In genomic region chr12:114673169-114673833, GRCh38 we compare ENCODE assay signal across 12 cellular contexts. TPM values are rescaled to one million over a fixed set of nuclear protein-coding genes. Genes with fewer than 3 reads are reported as not detected.
DNase-seq lines count a peak whose midpoint lies in the region; ATAC-seq and TF ChIP-seq lines count a peak whose summit lies in the region.
"Had no signal": no experiment of that assay in that cellular context is flagged by ENCODE, and none has a peak within 500 bp of the region (broad histone marks: within the 10 kb centered on the region; RNA-seq: fewer than 3 reads in every experiment).

No MANE protein-coding gene starts in this region.

- peak overlapping the region; percentile 85 to 97 for H3K27ac ChIP-seq in breast epithelium
- peak overlapping the region; percentile 12 for H3K27ac ChIP-seq in subcutaneous abdominal adipose tissue (ENCODE audit: low read depth, low read length)

- DNase-seq in H7 (peak; percentile 82), breast epithelium (ENCODE audit: low spot score in 2 of 2) (peak in 1 of 2 donors; percentile 67), iPS-NIHi7 (ENCODE audit: extremely low spot score) (peak; percentile 33), posterior cingulate gyrus (no peak), COR-L47 (lab: John Stamatoyannopoulos, UW) (no peak), RPMI8226 (no peak)
- DNase-seq: caudate nucleus, GF-D8, NCI-H345, nucleus accumbens had no signal

- TF ChIP-seq POLR2A in breast epithelium (IDR thresholded peaks at IDR 0.05) = no peak

- H3K36me3 ChIP-seq in H7 (replicated peaks; ENCODE audit: control insufficient read depth, insufficient read depth, low read length) (no peaks in the 10 kb centered on the region), breast epithelium (no peaks in the 10 kb centered on the region), subcutaneous abdominal adipose tissue (ENCODE audit: control insufficient read depth in 5 of 5, insufficient read depth in 5 of 5, low read length in 5 of 5) (peaks cover 6 to 62% (median 51%) of the 10 kb centered on the region in 5 donors)

- peak overlapping the region in 1 of 5 donors; percentile 17 for H3K9ac ChIP-seq in subcutaneous abdominal adipose tissue (ENCODE audit: low read length in 5 of 5)

- intact Hi-C loops in breast epithelium (cut with DNase I; ENCODE audit: low total_unique reads) = no loop called here
- intact Hi-C loops in posterior cingulate gyrus (cut with DNase I) = no loop called here

- H3K27me3 ChIP-seq in H7 (ENCODE audit: control insufficient read depth, insufficient read depth, low read length) (peaks cover 97% of the 10 kb centered on the region), breast epithelium (no peaks in the 10 kb centered on the region), subcutaneous abdominal adipose tissue (ENCODE audit: control insufficient read depth in 5 of 5, insufficient read depth in 4 of 5, low read length in 5 of 5) (no peaks in the 10 kb centered on the region)

- no peak for TF ChIP-seq CTCF in breast epithelium (IDR thresholded peaks at IDR 0.05)

- H3K4me3 ChIP-seq in H7 (ENCODE audit: insufficient read depth, low read depth, low read length) (no peak overlapping the region), breast epithelium (peak overlapping the region in 2 of 3 donors; percentile 36 to 84), subcutaneous abdominal adipose tissue (ENCODE audit: low read depth in 1 of 5, low read length in 5 of 5) (no peak overlapping the region)

- H3K9me3 ChIP-seq in breast epithelium (no peaks in the 10 kb centered on the region), subcutaneous abdominal adipose tissue (ENCODE audit: control insufficient read depth in 5 of 5, low read length in 5 of 5) (no peaks in the 10 kb centered on the region)

- no peak for ATAC-seq in GM19035 (IDR thresholded peaks at IDR 0.05; ENCODE audit: unreplicated experiment)

- H3K4me1 ChIP-seq in breast epithelium = peaks cover 0 to 13% of the 10 kb centered on the region in 2 donors
- peaks cover 0 to 69% (median 51%) of the 10 kb centered on the region in 5 donors for H3K4me1 ChIP-seq in subcutaneous abdominal adipose tissue (ENCODE audit: control insufficient read depth in 5 of 5, insufficient read depth in 5 of 5, low read length in 5 of 5)

RNA-seq across cellular contexts. Expression of gene TBX3, which starts 10.7 kb away (rescaled TPM):
- total RNA-seq in H7 (2014; rRNA removed; shearing (Covaris generic)) = 0.30 and 0.94 TPM in 2 replicates
- total RNA-seq in breast epithelium = 100 to 1,000 TPM in 1 of 3 donors, 10 to 100 TPM in 2; 21.3 to 115 (median 78.3) TPM

Comparison
In these comparisons a context has a peak if more than half of its experiments do, and no peak if none do; other contexts are left out.
1. DNase-seq: peak in H7 (single experiment) and iPS-NIHi7 (single experiment); none in posterior cingulate gyrus (0 of 10), COR-L47 (single experiment) and RPMI8226 (single experiment).
2. H3K4me3 ChIP-seq: peak in breast epithelium (2 of 3); none in H7 (single experiment) and subcutaneous abdominal adipose tissue (0 of 5).
3. RNA of gene TBX3, which starts 10.7 kb away (total RNA-seq): 21.3 to 115 TPM in breast epithelium; 0.30 to 0.94 TPM in H7; every median in the first group is over 10 times any median in the second.